1 cellular context compared by ENCODE assay signal in genomic region chr7:112495820-112496462, GRCh38.
TF ChIP-seq lines count a peak whose summit lies in the region.

No MANE protein-coding gene starts in this region.

TF ChIP-seq in HepG2, 621 proteins besides CTCF, POLR2A, EP300 and RAD21 (continued from another document):
- TF ChIP-seq FOXM1 (CRISPR knock-in tag; IDR thresholded peaks at IDR 0.05), result no peak
- TF ChIP-seq BCLAF1 (IDR thresholded peaks at IDR 0.05), result no peak
